In genomic region chr1:8078176-8078671, GRCh38 we compare ENCODE assay signal across 10 cellular contexts. TPM values are rescaled to one million over a fixed set of nuclear protein-coding genes. Genes with fewer than 3 reads are reported as not detected.
DNase-seq lines count a peak whose midpoint lies in the region; ATAC-seq and TF ChIP-seq lines count a peak whose summit lies in the region.
"Had no signal": no experiment of that assay in that cellular context is flagged by ENCODE, and none has a peak within 500 bp of the region (broad histone marks: within the 10 kb centered on the region; RNA-seq: fewer than 3 reads in every experiment).

No MANE protein-coding gene starts in this region.

- peaks cover 62% of the 10 kb centered on the region for H3K4me1 Mint-ChIP-seq in osteocyte (ENCODE audit: unreplicated experiment)
- H3K4me1 Mint-ChIP-seq in effector memory CD8-positive, alpha-beta T cell (ENCODE audit: low read depth in 2 of 2): peaks cover 0 to 2% of the 10 kb centered on the region in 2 donors
- H3K4me1 Mint-ChIP-seq: immature natural killer cell had no signal

- ATAC-seq in GM18867 (IDR thresholded peaks at IDR 0.05; ENCODE audit: unreplicated experiment) (no peak), GM19351 (IDR thresholded peaks at IDR 0.05; ENCODE audit: unreplicated experiment) (no peak)
- no peak for ATAC-seq in effector memory CD8-positive, alpha-beta T cell (replicated peaks)
- ATAC-seq: activated T-cell treated with anti-CD3 and anti-CD28 coated beads, Interleukin-2, amount 50 U/mL, for 4 hours had no signal

- DNase-seq in DMS79 (lab: John Stamatoyannopoulos, UW) (peak; percentile 55), NCI-H226 (peak; percentile 68), epithelial cell of prostate (ENCODE audit: low read depth, low spot score) (peak; percentile 77), osteocyte (ENCODE audit: extremely low spot score, unreplicated experiment) (no peak), COLO668 (lab: John Stamatoyannopoulos, UW; ENCODE audit: unreplicated experiment) (no peak)
- no peak for DNase-seq in effector memory CD8-positive, alpha-beta T cell
- DNase-seq: activated T-cell treated with anti-CD3 and anti-CD28 coated beads, Interleukin-2, amount 50 U/mL, for 4 hours; immature natural killer cell had no signal

- H3K27me3 Mint-ChIP-seq in osteocyte (ENCODE audit: unreplicated experiment): no peaks in the 10 kb centered on the region
- peaks cover 17 to 48% of the 10 kb centered on the region in 2 donors for H3K27me3 Mint-ChIP-seq in effector memory CD8-positive, alpha-beta T cell

- H3K27ac ChIP-seq in epithelial cell of prostate: peak overlapping the region; percentile 97

- no peak for TF ChIP-seq CTCF in osteocyte (IDR thresholded peaks at IDR 0.05)

- H3K9me3 Mint-ChIP-seq in osteocyte (ENCODE audit: unreplicated experiment): no peaks in the 10 kb centered on the region
- H3K9me3 Mint-ChIP-seq in effector memory CD8-positive, alpha-beta T cell: no peaks in the 10 kb centered on the region
- H3K9me3 Mint-ChIP-seq: activated T-cell treated with anti-CD3 and anti-CD28 coated beads, Interleukin-2, amount 50 U/mL, for 4 hours; immature natural killer cell had no signal

- no peaks in the 10 kb centered on the region for H3K36me3 Mint-ChIP-seq in osteocyte (ENCODE audit: unreplicated experiment)
- no peaks in the 10 kb centered on the region for H3K36me3 Mint-ChIP-seq in effector memory CD8-positive, alpha-beta T cell (ENCODE audit: insufficient read depth)
- H3K36me3 Mint-ChIP-seq: immature natural killer cell had no signal

- peak overlapping the region; percentile 90 for H3K27ac Mint-ChIP-seq in osteocyte (ENCODE audit: unreplicated experiment)
- no peak overlapping the region for H3K27ac Mint-ChIP-seq in effector memory CD8-positive, alpha-beta T cell

- H3K4me3 Mint-ChIP-seq in osteocyte (ENCODE audit: unreplicated experiment): peak overlapping the region; percentile 5
- H3K4me3 Mint-ChIP-seq in effector memory CD8-positive, alpha-beta T cell: no peak overlapping the region
- H3K4me3 Mint-ChIP-seq: activated T-cell treated with anti-CD3 and anti-CD28 coated beads, Interleukin-2, amount 50 U/mL, for 4 hours; immature natural killer cell had no signal

RNA-seq across cellular contexts. Expression of gene ERRFI1, which starts 52.1 kb away (rescaled TPM):
- total RNA-seq in osteocyte: 84.2 and 96.6 TPM in 2 replicates

Comparison
In these comparisons a context has a peak if more than half of its experiments do, and no peak if none do; other contexts are left out.
1. DNase-seq: peak in DMS79 (single experiment), NCI-H226 (single experiment) and epithelial cell of prostate (single experiment); none in osteocyte (single experiment), COLO668 (single experiment) and effector memory CD8-positive, alpha-beta T cell (0 of 3).